10 cellular contexts compared by ENCODE assay signal in the genomic region with DNA sequence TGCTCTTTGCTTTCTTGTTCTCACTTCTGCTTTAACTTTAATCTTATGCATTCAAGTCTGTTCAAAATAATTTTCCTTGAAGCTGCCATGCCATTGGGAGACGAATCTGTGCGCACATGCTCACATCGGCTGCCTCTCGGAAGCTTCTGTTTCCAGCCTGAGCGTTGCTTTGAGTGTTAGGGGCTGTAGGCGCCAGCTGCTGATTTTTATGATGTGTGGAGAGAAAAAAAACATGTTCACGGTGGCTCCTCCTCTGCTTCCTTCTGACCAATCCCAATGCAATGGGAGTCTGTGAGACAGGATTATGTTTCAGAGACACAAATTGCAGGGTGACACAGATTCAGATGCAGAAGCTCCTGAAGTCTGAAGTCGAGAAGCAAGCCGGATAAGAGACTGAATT. TPM values are rescaled to one million over a fixed set of nuclear protein-coding genes. Genes with fewer than 3 reads are reported as not detected.
DNase-seq lines count a peak whose midpoint lies in the region; FAIRE-seq and TF ChIP-seq lines count a peak whose summit lies in the region.
"Had no signal": no experiment of that assay in that cellular context is flagged by ENCODE, and none has a peak within 500 bp of the region (broad histone marks: within the 10 kb centered on the region; RNA-seq: fewer than 3 reads in every experiment).

A gene (minus strand): TSS at position 178 of the 400 bp plus-strand sequence. CDS start 426 bp downstream, outside the sequence.

- no peak within 1 kb of the TSS for H3K14ac ChIP-seq in trophoblast cell (ENCODE audit: low read length)

- H3K9me3 Mint-ChIP-seq in activated CD4-positive, alpha-beta T cell treated with anti-CD3 and anti-CD28 coated beads, Interleukin-2, amount 10 ng/mL, durations not matched to agents 7 days and 5 days, result no peaks in the 10 kb centered on the region

- H4K12ac ChIP-seq in trophoblast cell (ENCODE audit: low read depth, low read length), result no peak within 1 kb of the TSS

- H3K4me2 ChIP-seq in mesendoderm (ENCODE audit: low read length), result no peak within 1 kb of the TSS
- no peak within 1 kb of the TSS for H3K4me2 ChIP-seq in trophoblast cell (ENCODE audit: low read length)

- no peak within 1 kb of the TSS for H4K91ac ChIP-seq in trophoblast cell (ENCODE audit: low read depth, low read length)

- H3K4me3 Mint-ChIP-seq in activated CD4-positive, alpha-beta T cell treated with anti-CD3 and anti-CD28 coated beads, Interleukin-2, amount 10 ng/mL, durations not matched to agents 7 days and 5 days, result no peak within 1 kb of the TSS

- H3K36me3 ChIP-seq in bronchial epithelial cell (ENCODE audit: control insufficient read depth, insufficient read depth, low read length) (no peaks in the 10 kb centered on the region), mesendoderm (ENCODE audit: control insufficient read depth, insufficient read depth, low read length) (no peaks in the 10 kb centered on the region), trophoblast cell (ENCODE audit: control insufficient read depth in 1 of 2, insufficient read depth in 2 of 2, low read length in 2 of 2) (no peaks in the 10 kb centered on the region)

- no peak within 1 kb of the TSS for H2AFZ ChIP-seq in trophoblast cell (ENCODE audit: insufficient read depth, low read length, poor library complexity)

- H3K4me1 ChIP-seq in mesendoderm (ENCODE audit: control insufficient read depth, low read depth, low read length) (no peaks in the 10 kb centered on the region), trophoblast cell (ENCODE audit: control insufficient read depth in 1 of 2, insufficient read depth in 2 of 2, low read length in 2 of 2) (no peaks in the 10 kb centered on the region)

- H3K27me3 ChIP-seq in bronchial epithelial cell (ENCODE audit: control insufficient read depth, insufficient read depth, low read length) (no peaks in the 10 kb centered on the region), mesendoderm (ENCODE audit: insufficient read depth, low read length, poor library complexity) (no peaks in the 10 kb centered on the region), trophoblast cell (ENCODE audit: insufficient read depth, low read length) (no peaks in the 10 kb centered on the region)

- H3K9me3 ChIP-seq in trophoblast cell (ENCODE audit: insufficient read depth, low read depth, low read length), result no peaks in the 10 kb centered on the region

- no peak within 1 kb of the TSS for H3K27ac Mint-ChIP-seq in activated CD4-positive, alpha-beta T cell treated with anti-CD3 and anti-CD28 coated beads, Interleukin-2, amount 10 ng/mL, durations not matched to agents 7 days and 5 days

- H2BK120ac ChIP-seq in mesendoderm (ENCODE audit: low read depth, low read length), result no peak within 1 kb of the TSS
- H2BK120ac ChIP-seq in trophoblast cell (ENCODE audit: insufficient read depth, low read length, poor library complexity), result no peak within 1 kb of the TSS

- H3K4me3 ChIP-seq in bronchial epithelial cell (ENCODE audit: low read depth, low read length) (peak within 1 kb of the TSS; percentile 2), mesendoderm (ENCODE audit: low read length) (no peak within 1 kb of the TSS), trophoblast cell (ENCODE audit: low read depth, low read length) (no peak within 1 kb of the TSS)

- DNase-seq in Daoy (ENCODE audit: low read depth), result peak; percentile 81
- DNase-seq in NCI-H2107 treated with DMSO at 0.1 percent for 48 hours (lab: John Stamatoyannopoulos, UW; ENCODE audit: unreplicated experiment), result peak; percentile 98
- DNase-seq in bronchial epithelial cell (ENCODE audit: low read depth), result peak; percentile 74
- DNase-seq in mesendoderm, result peak; percentile 48
- DNase-seq in activated CD4-positive, alpha-beta T cell treated with anti-CD3 and anti-CD28 coated beads, Interleukin-2, amount 10 ng/mL, durations not matched to agents 7 days and 5 days, result no peak
- no peak for DNase-seq in stimulated activated CD4-positive, alpha-beta T cell treated with anti-CD3 and anti-CD28 coated beads, Interleukin-2, amount 100 ng/mL, for 48 hours
- DNase-seq in effector CD4-positive, alpha-beta T cell, result no peak
- no peak for DNase-seq in trophoblast cell

- H3K9ac ChIP-seq in mesendoderm (ENCODE audit: low read length), result no peak within 1 kb of the TSS
- H3K9ac ChIP-seq in trophoblast cell (ENCODE audit: low read length), result no peak within 1 kb of the TSS

- no peak within 1 kb of the TSS for H3K4ac ChIP-seq in mesendoderm (ENCODE audit: low read depth, low read length)
- H3K4ac ChIP-seq in trophoblast cell (ENCODE audit: low read depth, low read length), result no peak within 1 kb of the TSS

- H2BK15ac ChIP-seq in mesendoderm (replicated peaks; ENCODE audit: low read depth), result no peak within 1 kb of the TSS

- H3K56ac ChIP-seq in mesendoderm (ENCODE audit: low read length), result no peak within 1 kb of the TSS

- no peak for FAIRE-seq in bronchial epithelial cell (lab: Jason Lieb, UNC)
- FAIRE-seq: frontal cortex had no signal

- no CpG with 5 or more reads among the region's 9 CpGs for WGBS in mesendoderm (ENCODE audit: extremely low coverage, insufficient coverage, low lambda C conversion rate)
- no CpG with 5 or more reads among the region's 9 CpGs for WGBS in trophoblast cell (ENCODE audit: extremely low coverage, insufficient coverage, insufficient read length)

- POLR2A ChIA-PET in activated CD4-positive, alpha-beta T cell treated with anti-CD3 and anti-CD28 coated beads, Interleukin-2, amount 10 ng/mL, durations not matched to agents 7 days and 5 days (lab: Charles Lee), result no interaction called here

- no peak within 1 kb of the TSS for H4K5ac ChIP-seq in mesendoderm (ENCODE audit: low read length)

- H3K27ac ChIP-seq in mesendoderm (ENCODE audit: low read depth, low read length), result no peak within 1 kb of the TSS
- no peak within 1 kb of the TSS for H3K27ac ChIP-seq in trophoblast cell (ENCODE audit: low read depth, low read length)
- H3K27ac ChIP-seq: HL-60 had no signal

- H2BK5ac ChIP-seq in mesendoderm (ENCODE audit: low read length) (no peak within 1 kb of the TSS), trophoblast cell (ENCODE audit: low read depth, low read length, poor library complexity) (no peak within 1 kb of the TSS)

- TF ChIP-seq CTCF in bronchial epithelial cell (IDR thresholded peaks at IDR 0.05; ENCODE audit: insufficient read depth, low read length, severe bottlenecking), result no peak

- H3K18ac ChIP-seq in mesendoderm (ENCODE audit: low read length) (no peak within 1 kb of the TSS), trophoblast cell (ENCODE audit: low read length) (no peak within 1 kb of the TSS)

- no peaks in the 10 kb centered on the region for H3K4me1 Mint-ChIP-seq in activated CD4-positive, alpha-beta T cell treated with anti-CD3 and anti-CD28 coated beads, Interleukin-2, amount 10 ng/mL, durations not matched to agents 7 days and 5 days

- H2AK5ac ChIP-seq in mesendoderm (ENCODE audit: low read length) (no peak within 1 kb of the TSS), trophoblast cell (ENCODE audit: low read length) (no peak within 1 kb of the TSS)

- no peak within 1 kb of the TSS for H2BK12ac ChIP-seq in trophoblast cell (ENCODE audit: low read length)

- no peaks in the 10 kb centered on the region for H3K27me3 Mint-ChIP-seq in activated CD4-positive, alpha-beta T cell treated with anti-CD3 and anti-CD28 coated beads, Interleukin-2, amount 10 ng/mL, durations not matched to agents 7 days and 5 days

- no peaks in the 10 kb centered on the region for H3K79me1 ChIP-seq in mesendoderm (ENCODE audit: low read length)
- no peaks in the 10 kb centered on the region for H3K79me1 ChIP-seq in trophoblast cell (ENCODE audit: low read length)

- H3K79me2 ChIP-seq in mesendoderm (ENCODE audit: control insufficient read depth, insufficient read depth, low read length) (no peaks in the 10 kb centered on the region), trophoblast cell (ENCODE audit: control insufficient read depth, insufficient read depth, low read length, poor library complexity) (no peaks in the 10 kb centered on the region)

- H4K8ac ChIP-seq in mesendoderm (ENCODE audit: low read depth, low read length) (no peak within 1 kb of the TSS), trophoblast cell (ENCODE audit: low read depth, low read length) (no peak within 1 kb of the TSS)

- H3K36me3 Mint-ChIP-seq in activated CD4-positive, alpha-beta T cell treated with anti-CD3 and anti-CD28 coated beads, Interleukin-2, amount 10 ng/mL, durations not matched to agents 7 days and 5 days (ENCODE audit: low read depth), result no peaks in the 10 kb centered on the region

- CTCF ChIA-PET in activated CD4-positive, alpha-beta T cell treated with anti-CD3 and anti-CD28 coated beads, Interleukin-2, amount 10 ng/mL, durations not matched to agents 7 days and 5 days (lab: Charles Lee), result no interaction called here

- H3K23ac ChIP-seq in mesendoderm (ENCODE audit: low read length) (no peak within 1 kb of the TSS), trophoblast cell (ENCODE audit: low read length) (no peak within 1 kb of the TSS)

RNA-seq across cellular contexts. Expression of the gene that starts here (rescaled TPM):
- not detected in 2 replicates for total RNA-seq in Daoy (2014; rRNA removed; shearing (Covaris generic))
- total RNA-seq in bronchial epithelial cell, result under 0.01 TPM in 1 of 2 replicates, not detected in the other
- 0.07 TPM for polyA plus RNA-seq in mesendoderm (2013, experiment 1 of 2)
- polyA plus RNA-seq in mesendoderm (2013, experiment 2 of 2), result 0.01 TPM
- not detected for total RNA-seq in activated CD4-positive, alpha-beta T cell treated with anti-CD3 and anti-CD28 coated beads, Interleukin-2, amount 10 ng/mL, durations not matched to agents 7 days and 5 days
- 0.03 TPM in 1 of 2 replicates, not detected in the other for polyA plus RNA-seq in trophoblast cell (2013)

Comparison
In these comparisons a context has a peak if more than half of its experiments do, and no peak if none do; other contexts are left out.
1. Peak in DNase-seq in Daoy; RNA of the gene not detected or under 1 TPM.
2. Peak in DNase-seq and H3K4me3 ChIP-seq in bronchial epithelial cell; RNA of the gene not detected or under 1 TPM.
3. DNase-seq: peak in NCI-H2107 treated with DMSO at 0.1 percent for 48 hours (single experiment) and mesendoderm (single experiment); none in activated CD4-positive, alpha-beta T cell treated with anti-CD3 and anti-CD28 coated beads, Interleukin-2, amount 10 ng/mL, durations not matched to agents 7 days and 5 days (single experiment), stimulated activated CD4-positive, alpha-beta T cell treated with anti-CD3 and anti-CD28 coated beads, Interleukin-2, amount 100 ng/mL, for 48 hours (0 of 2), effector CD4-positive, alpha-beta T cell (single experiment) and trophoblast cell (0 of 2).